Comparison of ENCODE assay signal across 1 cellular context in genomic region chr12:117402363-117402762, GRCh38.
TF ChIP-seq lines count a peak whose summit lies in the region.

No MANE protein-coding gene starts in this region.

TF ChIP-seq in SK-N-SH, 30 proteins besides CTCF, POLR2A, EP300 and RAD21 (continued from another document):
- no peak for TF ChIP-seq ZBTB33 (IDR thresholded peaks at IDR 0.05; ENCODE audit: borderline replicate concordance, low read depth)
- TF ChIP-seq YY1 (IDR thresholded peaks at IDR 0.05; ENCODE audit: low read depth): no peak
